8 cellular contexts compared by ENCODE assay signal in genomic region chr22:29343313-29343805, GRCh38. TPM values are rescaled to one million over a fixed set of nuclear protein-coding genes. Genes with fewer than 3 reads are reported as not detected.
DNase-seq lines count a peak whose midpoint lies in the region; ATAC-seq and TF ChIP-seq lines count a peak whose summit lies in the region.

No MANE protein-coding gene starts in this region.

- H3K4me3 Mint-ChIP-seq in brain: no peak overlapping the region

- no peak for TF ChIP-seq CTCF in BJ (IDR thresholded peaks at IDR 0.05; ENCODE audit: insufficient read depth, low read depth, low read length)
- TF ChIP-seq CTCF in brain (conservative IDR thresholded peaks at IDR 0.05): no peak
- TF ChIP-seq CTCF in left lung (IDR thresholded peaks at IDR 0.05): no peak

- no peaks in the 10 kb centered on the region for H3K27me3 ChIP-seq in BJ (ENCODE audit: control insufficient read depth, insufficient read depth, low read length)
- H3K27me3 ChIP-seq in left lung: no peaks in the 10 kb centered on the region

- H3K27ac Mint-ChIP-seq in brain: peak overlapping the region; percentile 74 to 95 (median 92)

- DNase-seq in BJ (ENCODE audit: low read depth): peak; percentile 43
- DNase-seq in M059J (ENCODE audit: low read depth): peak; percentile 52
- DNase-seq in left lung: peak; percentile 62 to 83
- DNase-seq in HuH-7 (ENCODE audit: low spot score): no peak

- no peak overlapping the region for H3K4me3 ChIP-seq in BJ (ENCODE audit: low read depth, low read length)
- no peak overlapping the region for H3K4me3 ChIP-seq in left lung

- H3K4me1 Mint-ChIP-seq in brain: peaks cover 51% of the 10 kb centered on the region

- H3K9me3 ChIP-seq in left lung: no peaks in the 10 kb centered on the region

- H3K36me3 Mint-ChIP-seq in brain: peaks cover 54% of the 10 kb centered on the region

- H3K27me3 Mint-ChIP-seq in brain: peaks cover 3% of the 10 kb centered on the region

- ATAC-seq in left lung (peak; percentile 66), HG03135 (IDR thresholded peaks at IDR 0.05; ENCODE audit: unreplicated experiment) (no peak), GM19035 (IDR thresholded peaks at IDR 0.05; ENCODE audit: unreplicated experiment) (no peak), GM21360 (IDR thresholded peaks at IDR 0.05; ENCODE audit: unreplicated experiment) (no peak)

- H3K36me3 ChIP-seq in BJ (ENCODE audit: control insufficient read depth, insufficient read depth, low read length) (peaks cover 30% of the 10 kb centered on the region), left lung (peaks cover 0 to 100% of the 10 kb centered on the region in 2 donors)

- POLR2A ChIA-PET in BJ (lab: Charles Lee): no interaction called here

- no peaks in the 10 kb centered on the region for H3K4me1 ChIP-seq in left lung

- H3K9me3 Mint-ChIP-seq in brain: no peaks in the 10 kb centered on the region

- intact Hi-C loops in left lung (cut with DNase I): no loop called here

- CTCF ChIA-PET in BJ (lab: Yijun Ruan, JAX): interaction anchor here (1.0 to 2.0 kb wide), 3 partner anchors 15 to 39 kb away, joined by 3 to 8 read pairs (median 3); no protein-coding TSS in a partner anchor

- H3K27ac ChIP-seq in left lung: no peak overlapping the region

RNA-seq across cellular contexts. Expression of gene RASL10A, which starts 27.9 kb away (rescaled TPM):
- polyA plus RNA-seq in BJ (2011; rRNA removed) (0.16 TPM in 1 of 2 replicates, not detected in the other), brain (ENCODE audit: insufficient read depth, low read depth, low replicate concordance) (6.5 TPM)
- not detected in 2 replicates for polyA minus RNA-seq in BJ (2011; rRNA and poly(A)+ RNA removed)
- 0.07 TPM in 1 of 2 replicates, not detected in the other for total RNA-seq in M059J (2014; rRNA removed; shearing (Covaris generic))
- 1 to 10 TPM in 1 of 2 donors, under 1 TPM in 1; 0.96 to 1.8 TPM for total RNA-seq in left lung

RNA-seq across cellular contexts. Expression of gene GAS2L1, which starts 36.9 kb away (rescaled TPM):
- 12.4 and 17.0 TPM in 2 replicates for polyA plus RNA-seq in BJ (2011; rRNA removed)
- 7.4 and 9.1 TPM in 2 replicates for polyA minus RNA-seq in BJ (2011; rRNA and poly(A)+ RNA removed)
- total RNA-seq in M059J (2014; rRNA removed; shearing (Covaris generic)): 10.2 and 17.2 TPM in 2 replicates
- polyA plus RNA-seq in brain (ENCODE audit: insufficient read depth, low read depth, low replicate concordance): 20.4 TPM
- 10 to 100 TPM; 30.6 to 32.6 TPM for total RNA-seq in left lung

RNA-seq across cellular contexts. Expression of gene AP1B1, which starts 45.0 kb away (rescaled TPM):
- polyA plus RNA-seq in BJ (2011; rRNA removed) (40.1 and 75.0 TPM in 2 replicates), brain (ENCODE audit: insufficient read depth, low read depth, low replicate concordance) (92.7 TPM)
- 93.5 and 116 TPM in 2 replicates for polyA minus RNA-seq in BJ (2011; rRNA and poly(A)+ RNA removed)
- 33.8 and 65.6 TPM in 2 replicates for total RNA-seq in M059J (2014; rRNA removed; shearing (Covaris generic))
- total RNA-seq in left lung: 10 to 100 TPM; 71.6 to 99.1 TPM
